16 cellular contexts compared by ENCODE assay signal in the genomic region with DNA sequence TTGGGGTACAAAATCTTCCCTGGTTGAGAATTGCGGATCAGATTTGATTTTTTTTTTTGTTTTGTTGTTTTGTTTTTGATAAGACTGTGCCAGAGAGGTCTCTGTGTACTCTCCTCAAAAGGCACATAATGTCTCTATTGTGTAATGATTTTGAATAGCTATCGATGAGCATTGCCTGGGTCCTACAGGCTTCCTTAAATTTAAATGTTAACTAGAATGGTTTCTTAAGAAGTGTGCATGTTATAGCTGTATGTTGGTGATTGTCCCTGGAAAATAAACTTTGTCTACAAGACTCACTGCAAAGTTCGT.
"Had no signal": no experiment of that assay in that cellular context is flagged by ENCODE, and none has a peak within 500 bp of the region (broad histone marks: within the 10 kb centered on the region; RNA-seq: fewer than 3 reads in every experiment).

No MANE protein-coding gene starts in this region.

- H3K4me1 Mint-ChIP-seq: activated naive CD8-positive, alpha-beta T cell treated with anti-CD3 and anti-CD28 coated beads, Interleukin-2, amount 50 U/mL, for 24 hours; stimulated activated naive CD8-positive, alpha-beta T cell treated with anti-CD3 and anti-CD28 coated beads, Interleukin-15, amount 100 ng/mL, for 72 hours had no signal

- H3K36me3 ChIP-seq: colonic mucosa, prostate gland had no signal

- H3K9me3 Mint-ChIP-seq: activated naive CD4-positive, alpha-beta T cell treated with anti-CD3 and anti-CD28 coated beads for 36 hours; activated naive CD8-positive, alpha-beta T cell treated with anti-CD3 and anti-CD28 coated beads, Interleukin-2, amount 50 U/mL, for 24 hours; natural killer cell treated with Interleukin-12 subunit alpha and Interleukin-12 subunit beta and Interleukin-15 and Interleukin-18, amount 100 ng/mL, for 72 hours; stimulated activated naive CD8-positive, alpha-beta T cell treated with anti-CD3 and anti-CD28 coated beads, Interleukin-15, amount 100 ng/mL, for 72 hours had no signal

- H3K36me3 Mint-ChIP-seq: natural killer cell treated with Interleukin-12 subunit alpha and Interleukin-12 subunit beta and Interleukin-15 and Interleukin-18, amount 100 ng/mL, for 72 hours had no signal

- ATAC-seq: activated naive CD8-positive, alpha-beta T cell treated with anti-CD3 and anti-CD28 coated beads, Interleukin-2, amount 50 U/mL, for 24 hours; foreskin keratinocyte; left ventricle myocardium superior; natural killer cell treated with Interleukin-12 subunit alpha and Interleukin-12 subunit beta and Interleukin-15 and Interleukin-18, amount 100 ng/mL, for 72 hours; stimulated activated naive CD8-positive, alpha-beta T cell treated with anti-CD3 and anti-CD28 coated beads, Interleukin-15, amount 100 ng/mL, for 72 hours; upper lobe of right lung had no signal

- H3K4me3 ChIP-seq: colonic mucosa, prostate gland, spleen, testis, upper lobe of right lung had no signal

- H3K4me3 Mint-ChIP-seq: activated naive CD4-positive, alpha-beta T cell treated with anti-CD3 and anti-CD28 coated beads for 36 hours; activated naive CD8-positive, alpha-beta T cell treated with anti-CD3 and anti-CD28 coated beads, Interleukin-2, amount 50 U/mL, for 24 hours; natural killer cell treated with Interleukin-12 subunit alpha and Interleukin-12 subunit beta and Interleukin-15 and Interleukin-18, amount 100 ng/mL, for 72 hours; stimulated activated naive CD8-positive, alpha-beta T cell treated with anti-CD3 and anti-CD28 coated beads, Interleukin-15, amount 100 ng/mL, for 72 hours had no signal

- H3K27ac ChIP-seq: colonic mucosa, foreskin keratinocyte, prostate gland, spleen, upper lobe of right lung had no signal

- H3K27me3 ChIP-seq: colonic mucosa, foreskin keratinocyte, spleen, testis, upper lobe of right lung had no signal

- H3K27ac Mint-ChIP-seq: activated naive CD4-positive, alpha-beta T cell treated with anti-CD3 and anti-CD28 coated beads for 36 hours; activated naive CD8-positive, alpha-beta T cell treated with anti-CD3 and anti-CD28 coated beads, Interleukin-2, amount 50 U/mL, for 24 hours; natural killer cell treated with Interleukin-12 subunit alpha and Interleukin-12 subunit beta and Interleukin-15 and Interleukin-18, amount 100 ng/mL, for 72 hours; stimulated activated naive CD8-positive, alpha-beta T cell treated with anti-CD3 and anti-CD28 coated beads, Interleukin-15, amount 100 ng/mL, for 72 hours had no signal

- H3K4me1 ChIP-seq: colonic mucosa, prostate gland had no signal

- DNase-seq: activated naive CD4-positive, alpha-beta T cell treated with anti-CD3 and anti-CD28 coated beads for 36 hours; activated naive CD8-positive, alpha-beta T cell treated with anti-CD3 and anti-CD28 coated beads, Interleukin-2, amount 50 U/mL, for 24 hours; caudate nucleus; colonic mucosa; left ventricle myocardium superior; mesendoderm; nucleus accumbens; right cardiac atrium; spleen; stimulated activated CD4-positive, alpha-beta T cell treated with anti-CD3 and anti-CD28 coated beads, Interleukin-1b, Interleukin-23, amount 100 ng/mL, for 48 hours; stimulated activated naive CD8-positive, alpha-beta T cell treated with anti-CD3 and anti-CD28 coated beads, Interleukin-15, amount 100 ng/mL, for 72 hours; testis; upper lobe of right lung had no signal

- H3K9me3 ChIP-seq: colonic mucosa, prostate gland, spleen, testis, upper lobe of right lung had no signal

- H3K27me3 Mint-ChIP-seq: activated naive CD8-positive, alpha-beta T cell treated with anti-CD3 and anti-CD28 coated beads, Interleukin-2, amount 50 U/mL, for 24 hours; stimulated activated naive CD8-positive, alpha-beta T cell treated with anti-CD3 and anti-CD28 coated beads, Interleukin-15, amount 100 ng/mL, for 72 hours had no signal
